Comparison of ENCODE assay signal across 24 cellular contexts in the genomic region with DNA sequence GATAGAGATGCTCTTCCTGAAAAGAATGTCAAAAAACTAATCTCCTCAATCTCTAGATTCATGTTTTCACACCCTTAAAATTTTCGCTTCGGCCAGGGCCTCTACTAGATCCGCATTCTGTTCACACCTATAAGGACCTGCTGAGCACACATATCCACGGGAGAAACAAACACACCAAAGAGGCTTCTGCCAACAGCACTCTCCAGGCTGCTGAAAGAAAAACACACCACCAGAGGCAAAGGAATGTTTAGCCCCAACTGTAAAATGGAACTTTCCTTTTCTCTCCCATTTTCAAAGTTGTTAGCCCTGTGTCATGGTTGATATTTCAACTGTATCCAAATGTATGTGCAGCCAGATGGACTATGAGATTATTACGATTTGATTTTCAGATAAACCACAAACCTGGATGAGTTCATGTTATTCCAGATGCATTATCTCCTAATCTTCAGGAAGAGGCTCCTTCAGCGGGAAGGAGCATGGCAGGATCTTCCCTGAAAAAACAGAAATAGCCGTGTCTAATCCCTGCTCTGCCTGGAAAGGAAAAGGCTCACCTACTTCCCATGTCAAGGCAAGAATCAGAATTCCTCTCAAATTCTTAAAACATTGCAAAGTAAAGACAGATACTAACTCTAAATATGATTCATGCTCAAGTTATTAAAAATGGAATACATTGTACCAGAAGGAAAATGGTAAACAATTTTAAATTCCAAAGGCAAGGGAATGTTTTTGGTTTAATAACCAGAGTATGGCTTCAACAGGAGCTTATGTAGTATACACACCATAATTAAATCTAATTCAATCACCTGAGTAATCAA.
A peak's percentile ranks its signal among the peaks of the same experiment; 100 is the strongest.
DNase-seq lines count a peak whose midpoint lies in the region; ATAC-seq and TF ChIP-seq lines count a peak whose summit lies in the region.
"Had no signal": no experiment of that assay in that cellular context is flagged by ENCODE, and none has a peak within 500 bp of the region (broad histone marks: within the 10 kb centered on the region; RNA-seq: fewer than 3 reads in every experiment).

No MANE protein-coding gene starts in this region.

- H2BK5ac ChIP-seq in IMR-90 (ENCODE audit: low read depth, low read length, poor library complexity, severe bottlenecking), result no peak overlapping the region
- no peak overlapping the region for H2BK5ac ChIP-seq in trophoblast cell (ENCODE audit: low read depth, low read length, poor library complexity)

- H2AFZ ChIP-seq in IMR-90 (replicated peaks; ENCODE audit: low read length, poor library complexity) (no peak overlapping the region), trophoblast cell (ENCODE audit: insufficient read depth, low read length, poor library complexity) (no peak overlapping the region), MM.1S (ENCODE audit: low read length) (no peak overlapping the region)

- H4K91ac ChIP-seq in IMR-90 (ENCODE audit: insufficient read depth, low read depth, low read length) (no peak overlapping the region), trophoblast cell (ENCODE audit: low read depth, low read length) (peak overlapping the region; percentile 33)

- intact Hi-C loops in IMR-90 (cut with micrococcal nuclease), result loop anchor here (5.0 kb wide), 1 partner anchor 449 kb away; no protein-coding TSS in a partner anchor

- peak; percentile 70 for ATAC-seq in IMR-90 (ENCODE audit: low read depth)
- ATAC-seq in GM21381 (IDR thresholded peaks at IDR 0.05; ENCODE audit: unreplicated experiment), result no peak
- ATAC-seq: activated CD8-positive, alpha-beta T cell treated with anti-CD3 and anti-CD28 coated beads, Interleukin-2, amount 10 ng/mL, durations not matched to agents 7 days and 5 days; esophagus mucosa; stimulated activated naive CD8-positive, alpha-beta T cell treated with anti-CD3 and anti-CD28 coated beads, Interleukin-15, amount 100 ng/mL, for 72 hours had no signal

- H3K4me1 ChIP-seq in IMR-90 (ENCODE audit: control insufficient read depth, insufficient read depth, low read length) (peaks cover 6% of the 10 kb centered on the region), trophoblast cell (ENCODE audit: control insufficient read depth in 1 of 2, insufficient read depth in 2 of 2, low read length in 2 of 2) (peaks cover 7 to 8% of the 10 kb centered on the region in 2 experiments), MM.1S (ENCODE audit: low read length) (no peaks in the 10 kb centered on the region)
- H3K4me1 ChIP-seq: right atrium auricular region had no signal

- peak overlapping the region; percentile 32 for H2BK20ac ChIP-seq in IMR-90 (ENCODE audit: low read depth, low read length)

- TF ChIP-seq RAD21 in IMR-90 (IDR thresholded peaks at IDR 0.05; ENCODE audit: low read length), result no peak

- H3K9me2 ChIP-seq in MM.1S (replicated peaks; ENCODE audit: insufficient read depth, low read length), result no peaks in the 10 kb centered on the region

- H2BK12ac ChIP-seq in trophoblast cell (ENCODE audit: low read length), result peak overlapping the region; percentile 38

- TF ChIP-seq POLR2A in IMR-90 (IDR thresholded peaks at IDR 0.05; ENCODE audit: low read depth, low read length), result no peak

- no peak overlapping the region for H2BK15ac ChIP-seq in IMR-90 (ENCODE audit: low read depth, low read length)

- TF ChIP-seq CTCF in IMR-90 (conservative IDR thresholded peaks at IDR 0.05; ENCODE audit: low read depth, low read length), result no peak
- no peak for TF ChIP-seq CTCF in fibroblast of villous mesenchyme (IDR thresholded peaks at IDR 0.05; ENCODE audit: insufficient read depth, low read depth, low read length)
- TF ChIP-seq CTCF in MM.1S (IDR thresholded peaks at IDR 0.05; ENCODE audit: low read length), result no peak

- H3K14ac ChIP-seq in IMR-90 (replicated peaks; ENCODE audit: low read depth, low read length), result no peak overlapping the region
- no peak overlapping the region for H3K14ac ChIP-seq in trophoblast cell (ENCODE audit: low read length)

- H3K79me2 ChIP-seq in trophoblast cell (ENCODE audit: control insufficient read depth, insufficient read depth, low read length, poor library complexity) (no peaks in the 10 kb centered on the region), MM.1S (ENCODE audit: low read length) (no peaks in the 10 kb centered on the region)

- 0 out of 4 replicates have a peak overlapping the region, but pooled peaks of 1 of the 2 experiments have one; percentile 9 for H4K8ac ChIP-seq in IMR-90 (ENCODE audit: low read depth in 2 of 2, low read length in 2 of 2)
- no peak overlapping the region for H4K8ac ChIP-seq in trophoblast cell (ENCODE audit: low read depth, low read length)

- in situ Hi-C loops in IMR-90 (cut with MboI; ENCODE audit: low sequenced_read_pairs), result no loop called here

- H3K4me2 ChIP-seq in IMR-90 (ENCODE audit: low read depth, low read length) (peak overlapping the region; percentile 38; the same call in 1 of the 2 replicates), trophoblast cell (ENCODE audit: low read length) (no peak overlapping the region), MM.1S (ENCODE audit: low read depth, low read length) (no peak overlapping the region)

- H3K4ac ChIP-seq in IMR-90 (ENCODE audit: low read depth, low read length) (no peak overlapping the region), trophoblast cell (ENCODE audit: low read depth, low read length) (no peak overlapping the region)

- H2AK5ac ChIP-seq in IMR-90 (ENCODE audit: low read depth, low read length) (no peak overlapping the region), trophoblast cell (ENCODE audit: low read length) (no peak overlapping the region)

- H3K79me1 ChIP-seq in IMR-90 (ENCODE audit: low read depth in 1 of 2, low read length in 2 of 2) (no peaks in the 10 kb centered on the region), trophoblast cell (ENCODE audit: low read length) (peaks cover 5% of the 10 kb centered on the region)

- H3K27ac ChIP-seq in IMR-90 (ENCODE audit: insufficient read depth, low read length) (no peak overlapping the region), trophoblast cell (ENCODE audit: low read depth, low read length) (no peak overlapping the region), MM.1S (ENCODE audit: low read length) (no peak overlapping the region)
- H3K27ac ChIP-seq: ovary, right atrium auricular region had no signal

- H4K12ac ChIP-seq in trophoblast cell (ENCODE audit: low read depth, low read length), result no peak overlapping the region

- no peak overlapping the region for H4K5ac ChIP-seq in IMR-90 (ENCODE audit: low read depth, low read length)

- peak; percentile 20 for DNase-seq in IMR-90
- DNase-seq in amniotic epithelial cell (ENCODE audit: low read depth), result peak; percentile 51
- DNase-seq in fibroblast of villous mesenchyme (ENCODE audit: low read depth), result peak; percentile 18
- DNase-seq in trophoblast cell, result peak; percentile 7 to 70
- no peak for DNase-seq in MM.1S
- DNase-seq in NCI-H2171 (lab: John Stamatoyannopoulos, UW), result no peak
- DNase-seq in NCI-H345 (lab: John Stamatoyannopoulos, UW), result no peak
- DNase-seq: activated CD4-positive, alpha-beta T cell treated with anti-CD3 and anti-CD28 coated beads for 1 hour; activated CD8-positive, alpha-beta T cell treated with anti-CD3 and anti-CD28 coated beads, Interleukin-2, amount 10 ng/mL, durations not matched to agents 7 days and 5 days; activated T-cell treated with anti-CD3 and anti-CD28 coated beads, Interleukin-2, amount 50 U/mL, for 1 hour; amygdala; central memory CD4-positive, alpha-beta T cell; DMS79 treated with DMSO at 0.1 percent for 48 hours; naive B cell; NCI-H146; NCI-H748 treated with DMSO at 0.1 percent for 48 hours; ovary; SHP77 treated with DMSO at 0.1 percent for 48 hours; stimulated activated CD4-positive, alpha-beta T cell treated with anti-CD3 and anti-CD28 coated beads, Interleukin-12 subunit alpha, Interleukin-12 subunit beta, amount 100 ng/mL, for 4 hours; stimulated activated naive CD8-positive, alpha-beta T cell treated with anti-CD3 and anti-CD28 coated beads, Interleukin-15, amount 100 ng/mL, for 72 hours; tibial artery had no signal

- H3K4me3 ChIP-seq in IMR-90 (ENCODE audit: insufficient read depth, low read depth, low read length), result no peak overlapping the region
- H3K4me3 ChIP-seq in fibroblast of villous mesenchyme (ENCODE audit: low read depth, low read length), result no peak overlapping the region
- H3K4me3 ChIP-seq in trophoblast cell (ENCODE audit: low read depth, low read length), result no peak overlapping the region
- H3K4me3 ChIP-seq in MM.1S (ENCODE audit: low read length), result no peak overlapping the region
- H3K4me3 ChIP-seq: ovary, right atrium auricular region, tibial artery had no signal

- H3K23ac ChIP-seq in IMR-90 (ENCODE audit: low read depth, low read length) (no peak overlapping the region), trophoblast cell (ENCODE audit: low read length) (no peak overlapping the region)

- no peaks in the 10 kb centered on the region for H3K27me3 ChIP-seq in IMR-90 (ENCODE audit: control insufficient read depth, insufficient read depth, low read length)
- no peaks in the 10 kb centered on the region for H3K27me3 ChIP-seq in trophoblast cell (ENCODE audit: insufficient read depth, low read length)
- H3K27me3 ChIP-seq in MM.1S (replicated peaks; ENCODE audit: insufficient read depth, low read length), result no peaks in the 10 kb centered on the region
- H3K27me3 ChIP-seq: ovary, right atrium auricular region, tibial artery had no signal

- H3K9ac ChIP-seq in IMR-90 (ENCODE audit: low read depth, low read length) (no peak overlapping the region), trophoblast cell (ENCODE audit: low read length) (no peak overlapping the region), MM.1S (ENCODE audit: low read length) (no peak overlapping the region)

- POLR2A ChIA-PET in IMR-90 (lab: Charles Lee; ENCODE audit: unreplicated experiment), result no interaction called here

- CTCF ChIA-PET in IMR-90 (lab: Yijun Ruan, JAX), result no interaction called here

- dilution Hi-C loops in IMR-90 (cut with HindIII; ENCODE audit: low sequenced_read_pairs, unreplicated experiment), result no loop called here

- no peaks in the 10 kb centered on the region for H3F3A ChIP-seq in MM.1S (ENCODE audit: insufficient read depth, low read length)

- H3K18ac ChIP-seq in IMR-90 (ENCODE audit: low read depth, low read length), result peak overlapping the region; percentile 35; the same call in 1 of the 2 replicates
- H3K18ac ChIP-seq in trophoblast cell (ENCODE audit: low read length), result no peak overlapping the region

- no peaks in the 10 kb centered on the region for H3K9me3 ChIP-seq in IMR-90 (ENCODE audit: control insufficient read depth, insufficient read depth, low read length)
- H3K9me3 ChIP-seq in trophoblast cell (ENCODE audit: insufficient read depth, low read depth, low read length), result no peaks in the 10 kb centered on the region
- no peaks in the 10 kb centered on the region for H3K9me3 ChIP-seq in MM.1S (replicated peaks; ENCODE audit: insufficient read depth, low read length)
- H3K9me3 ChIP-seq: ovary, right atrium auricular region, tibial artery had no signal

- WGBS in IMR-90 (ENCODE audit: extremely low coverage in 2 of 2, insufficient read length in 1 of 2), 2 experiments, result no CpG with 5 or more reads among the region's 7 CpGs
- no CpG with 5 or more reads among the region's 7 CpGs for WGBS in trophoblast cell (ENCODE audit: extremely low coverage, insufficient coverage, insufficient read length)

- no TSS peak for BruUV-seq in IMR-90 (replicated peaks; lab: Mats Ljungman, UMichigan)

- no peaks in the 10 kb centered on the region; the same call in 1 of the 2 replicates for H3K9me1 ChIP-seq in IMR-90 (ENCODE audit: insufficient read depth, low read length)

- no peak overlapping the region for H2AK9ac ChIP-seq in IMR-90 (replicated peaks; ENCODE audit: low read depth, low read length, poor library complexity)

- H4K20me1 ChIP-seq in IMR-90 (ENCODE audit: insufficient read depth, low read length) (no peaks in the 10 kb centered on the region), MM.1S (ENCODE audit: insufficient read depth, low read length) (no peaks in the 10 kb centered on the region)

- no peak overlapping the region for H3K56ac ChIP-seq in IMR-90 (ENCODE audit: extremely low read depth, insufficient read depth, low read length)

- no peaks in the 10 kb centered on the region for H3K36me3 ChIP-seq in IMR-90 (ENCODE audit: control insufficient read depth, insufficient read depth, low read length)
- H3K36me3 ChIP-seq in trophoblast cell (ENCODE audit: control insufficient read depth in 1 of 2, insufficient read depth in 2 of 2, low read length in 2 of 2), result no peaks in the 10 kb centered on the region
- H3K36me3 ChIP-seq in MM.1S (replicated peaks; ENCODE audit: insufficient read depth, low read length), result no peaks in the 10 kb centered on the region
- H3K36me3 ChIP-seq: ovary, right atrium auricular region, tibial artery had no signal

- H2BK120ac ChIP-seq in IMR-90 (ENCODE audit: low read depth, low read length) (peak overlapping the region; percentile 9; the same call in 1 of the 2 replicates), trophoblast cell (ENCODE audit: insufficient read depth, low read length, poor library complexity) (no peak overlapping the region)

Comparison
In these comparisons a context has a peak if more than half of its experiments do, and no peak if none do; other contexts are left out.
1. DNase-seq: peak in IMR-90 (single experiment), amniotic epithelial cell (single experiment), fibroblast of villous mesenchyme (single experiment) and trophoblast cell (2 of 2); none in MM.1S (single experiment), NCI-H2171 (single experiment) and NCI-H345 (single experiment).